Comparison of ENCODE assay signal across 1 cellular context in the genomic region with DNA sequence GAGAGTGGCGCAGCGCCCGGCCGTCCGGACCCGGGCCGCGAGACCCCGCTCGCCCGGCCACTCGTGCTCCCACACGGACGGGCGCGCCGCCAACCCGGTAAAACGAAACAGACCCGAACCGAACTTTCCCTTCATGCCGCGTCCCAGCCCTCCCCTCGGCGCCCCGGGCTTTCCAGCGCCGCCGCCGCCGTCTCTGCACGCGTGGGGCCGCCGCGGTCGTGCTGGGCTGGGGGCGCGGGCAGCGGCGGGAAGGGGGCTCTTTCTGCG.
TF ChIP-seq lines count a peak whose summit lies in the region.

No MANE protein-coding gene starts in this region.

TF ChIP-seq in A549, 52 proteins besides CTCF, POLR2A, EP300 and RAD21 (continued from another document):
- TF ChIP-seq, protein P1, sequence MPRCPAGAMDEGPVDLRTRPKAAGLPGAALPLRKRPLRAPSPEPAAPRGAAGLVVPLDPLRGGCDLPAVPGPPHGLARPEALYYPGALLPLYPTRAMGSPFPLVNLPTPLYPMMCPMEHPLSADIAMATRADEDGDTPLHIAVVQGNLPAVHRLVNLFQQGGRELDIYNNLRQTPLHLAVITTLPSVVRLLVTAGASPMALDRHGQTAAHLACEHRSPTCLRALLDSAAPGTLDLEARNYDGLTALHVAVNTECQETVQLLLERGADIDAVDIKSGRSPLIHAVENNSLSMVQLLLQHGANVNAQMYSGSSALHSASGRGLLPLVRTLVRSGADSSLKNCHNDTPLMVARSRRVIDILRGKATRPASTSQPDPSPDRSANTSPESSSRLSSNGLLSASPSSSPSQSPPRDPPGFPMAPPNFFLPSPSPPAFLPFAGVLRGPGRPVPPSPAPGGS (IDR thresholded peaks at IDR 0.05): 0 out of 3 replicates have a peak, but pooled peaks have one; percentile 11
- 0 out of 2 replicates have a peak, but pooled peaks have one; percentile 5 for TF ChIP-seq PHF8 (IDR thresholded peaks at IDR 0.05; ENCODE audit: borderline replicate concordance, low read depth)
- no peak for TF ChIP-seq ESRRA (IDR thresholded peaks at IDR 0.05; ENCODE audit: borderline replicate concordance, low read length)
